ENCODE assay signal across 14 cellular contexts in genomic region chr1:42146127-42146915, GRCh38. TPM values are rescaled to one million over a fixed set of nuclear protein-coding genes. Genes with fewer than 3 reads are reported as not detected.
DNase-seq lines count a peak whose midpoint lies in the region; ATAC-seq, FAIRE-seq and TF ChIP-seq lines count a peak whose summit lies in the region.
"Had no signal": no experiment of that assay in that cellular context is flagged by ENCODE, and none has a peak within 500 bp of the region (broad histone marks: within the 10 kb centered on the region; RNA-seq: fewer than 3 reads in every experiment).

No MANE protein-coding gene starts in this region.

- ATAC-seq in WTC11 (peak; percentile 48), left colon (peak; percentile 4), GM18498 (IDR thresholded peaks at IDR 0.05; ENCODE audit: unreplicated experiment) (no peak)

- H3K27me3 ChIP-seq in right atrium auricular region (no peaks in the 10 kb centered on the region), left ventricle myocardium inferior (ENCODE audit: low read depth) (peaks cover 56% of the 10 kb centered on the region), dorsolateral prefrontal cortex (peaks cover 0 to 50% (median 0%) of the 10 kb centered on the region in 45 donors)

- CTCF ChIA-PET in WTC11 (lab: Charles Lee) = interaction anchor here (0.6 kb wide), 1 partner anchor 27 kb away, joined by 3 read pairs; no protein-coding TSS in a partner anchor

- H3K36me3 ChIP-seq in right atrium auricular region = no peaks in the 10 kb centered on the region
- H3K36me3 ChIP-seq in left ventricle myocardium inferior = no peaks in the 10 kb centered on the region

- H3K27ac ChIP-seq in right atrium auricular region (no peak overlapping the region), left ventricle myocardium inferior (replicated peaks) (no peak overlapping the region), dorsolateral prefrontal cortex (no peak overlapping the region)
- H3K27ac ChIP-seq: C4-2B had no signal

- no peaks in the 10 kb centered on the region for H3K4me1 Mint-ChIP-seq in WTC11

- H3K9me3 ChIP-seq in right atrium auricular region (no peaks in the 10 kb centered on the region), left ventricle myocardium inferior (replicated peaks) (no peaks in the 10 kb centered on the region)

- intact Hi-C loops in left ventricle myocardium inferior (cut with micrococcal nuclease) = no loop called here
- intact Hi-C loops in left colon (cut with DNase I, micrococcal nuclease) = no loop called here
- intact Hi-C loops in dorsolateral prefrontal cortex (cut with DNase I) = loop anchor here in 1 of 2 donors (2.0 kb wide), 1 partner anchor 600 kb away; no protein-coding TSS in a partner anchor

- H3K4me1 ChIP-seq in right atrium auricular region (peaks cover 0 to 7% of the 10 kb centered on the region in 2 donors), left ventricle myocardium inferior (no peaks in the 10 kb centered on the region)

- H3K36me3 Mint-ChIP-seq in WTC11 = no peaks in the 10 kb centered on the region

- no peak overlapping the region for H3K4me3 ChIP-seq in right atrium auricular region
- H3K4me3 ChIP-seq in left ventricle myocardium inferior = no peak overlapping the region
- peak overlapping the region in 14 of 59 donors; percentile 10 to 36 (median 28) for H3K4me3 ChIP-seq in dorsolateral prefrontal cortex

- no peaks in the 10 kb centered on the region for H3K9me3 Mint-ChIP-seq in WTC11

- no peaks in the 10 kb centered on the region for H3K27me3 Mint-ChIP-seq in WTC11 (ENCODE audit: low read depth)

- TF ChIP-seq CTCF in right atrium auricular region (IDR thresholded peaks at IDR 0.05) = no peak
- no peak for TF ChIP-seq CTCF in left ventricle myocardium inferior (IDR thresholded peaks at IDR 0.05; ENCODE audit: borderline replicate concordance)
- no peak for TF ChIP-seq CTCF in WTC11 (IDR thresholded peaks at IDR 0.05)
- TF ChIP-seq CTCF in dorsolateral prefrontal cortex (IDR thresholded peaks at IDR 0.05 in 54 of 56, conservative IDR thresholded peaks at IDR 0.05 in 2 of 56; ENCODE audit: low read depth in 1 of 56, partially characterized antibody in 56 of 56) = no peak

- H3K4me3 Mint-ChIP-seq in WTC11 = no peak overlapping the region

- peak; percentile 52 for DNase-seq in right atrium auricular region (ENCODE audit: low spot score)
- no peak for DNase-seq in left ventricle myocardium inferior
- DNase-seq in WTC11 (ENCODE audit: low spot score) = no peak
- DNase-seq in left colon = no peak
- DNase-seq in urothelium cell line (ENCODE audit: low spot score) = no peak
- no peak for DNase-seq in dorsolateral prefrontal cortex
- DNase-seq in activated effector memory CD4-positive, alpha-beta T cell treated with Interleukin-2 at 50 U/mL for 16 hours = no peak
- DNase-seq: 8988T, NCI-H1436 treated with DMSO at 0.1 percent for 48 hours had no signal

- FAIRE-seq in urothelium cell line (lab: Jason Lieb, UNC) = peak; percentile 88

- H3K27ac Mint-ChIP-seq in WTC11 = no peak overlapping the region

- POLR2A ChIA-PET in WTC11 (lab: Charles Lee) = no interaction called here

TF ChIP-seq in WTC11, 78 proteins besides CTCF, POLR2A, EP300 and RAD21 (continues in another document):
- TF ChIP-seq FOXJ3 (CRISPR knock-in tag; IDR thresholded peaks at IDR 0.05; ENCODE audit: borderline replicate concordance) (no peak), ARID4B (CRISPR knock-in tag; IDR thresholded peaks at IDR 0.05; ENCODE audit: borderline replicate concordance) (no peak), SMAD3 (CRISPR knock-in tag; IDR thresholded peaks at IDR 0.05; ENCODE audit: borderline replicate concordance) (no peak), CREM (CRISPR knock-in tag; IDR thresholded peaks at IDR 0.05) (no peak), ZNF416 (CRISPR knock-in tag; IDR thresholded peaks at IDR 0.05) (no peak), E2F1 (CRISPR knock-in tag; IDR thresholded peaks at IDR 0.05) (no peak), ZNF671 (CRISPR knock-in tag; IDR thresholded peaks at IDR 0.05) (no peak), MLX (CRISPR knock-in tag; IDR thresholded peaks at IDR 0.05) (no peak), ZNF263 (CRISPR knock-in tag; IDR thresholded peaks at IDR 0.05; ENCODE audit: low read depth) (no peak), KAT7 (CRISPR knock-in tag; IDR thresholded peaks at IDR 0.05; ENCODE audit: borderline replicate concordance) (no peak), ZMAT4 (CRISPR knock-in tag; IDR thresholded peaks at IDR 0.05) (no peak), NR1H2 (CRISPR knock-in tag; IDR thresholded peaks at IDR 0.05) (no peak), ETV6 (CRISPR knock-in tag; IDR thresholded peaks at IDR 0.05) (no peak), JAZF1 (CRISPR knock-in tag; IDR thresholded peaks at IDR 0.05) (no peak), CREB1 (CRISPR knock-in tag; IDR thresholded peaks at IDR 0.05) (no peak)

RNA-seq across cellular contexts. Expression of gene GUCA2B, which starts 6.9 kb away (rescaled TPM):
- not detected for total RNA-seq in right atrium auricular region
- total RNA-seq in left ventricle myocardium inferior = not detected
- not detected in 3 replicates for total RNA-seq in WTC11 (2021)
- 100 to 1,000 TPM in 1 of 2 donors, 10 to 100 TPM in 1; 86.9 to 414 TPM for total RNA-seq in left colon
- not detected for total RNA-seq in dorsolateral prefrontal cortex
- total RNA-seq: Calu3, G401, H7 had no signal

RNA-seq across cellular contexts. Expression of gene GUCA2A, which starts 18.2 kb away (rescaled TPM):
- total RNA-seq in right atrium auricular region = not detected
- total RNA-seq in left ventricle myocardium inferior = not detected
- not detected in 3 replicates for total RNA-seq in WTC11 (2021)
- total RNA-seq in left colon = 1,000 to 10,000 TPM; 1,178 to 2,096 TPM
- not detected for total RNA-seq in dorsolateral prefrontal cortex
- total RNA-seq: Calu3, G401, H7 had no signal

Comparison
In these comparisons a context has a peak if more than half of its experiments do, and no peak if none do; other contexts are left out.
1. RNA of gene GUCA2B, which starts 6.9 kb away (total RNA-seq): 86.9 to 414 TPM in left colon; not detected in right atrium auricular region, not detected in left ventricle myocardium inferior (single experiment), not detected in WTC11 and not detected in dorsolateral prefrontal cortex; every median in the first group is over 10 times any median in the second.
2. RNA of gene GUCA2A, which starts 18.2 kb away (total RNA-seq): 1,178 to 2,096 TPM in left colon; not detected in left ventricle myocardium inferior (single experiment), not detected in right atrium auricular region, not detected in WTC11 and not detected in dorsolateral prefrontal cortex; every median in the first group is over 100 times any median in the second.